In the genomic region with DNA sequence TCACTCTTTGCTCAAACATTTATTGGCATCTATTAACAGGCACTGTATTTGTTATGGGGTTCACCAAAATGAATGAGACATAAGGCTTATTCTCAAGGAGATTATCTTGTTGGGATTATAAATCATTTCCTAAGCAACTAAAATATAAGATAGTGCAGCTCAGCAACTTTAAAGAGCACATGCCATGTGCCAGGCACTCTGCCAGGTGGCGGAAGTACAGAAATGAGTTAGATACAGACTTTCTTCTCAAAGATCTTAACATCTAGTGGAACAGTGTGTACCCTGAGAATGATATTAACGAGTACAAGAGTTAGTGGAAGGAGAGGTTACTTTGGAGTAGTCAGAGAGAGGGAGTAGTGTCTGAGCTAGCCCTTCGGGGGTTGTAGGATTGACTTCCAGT, we compare ENCODE assay signal across 23 cellular contexts. TPM values are rescaled to one million over a fixed set of nuclear protein-coding genes. Genes with fewer than 3 reads are reported as not detected.
"Had no signal": no experiment of that assay in that cellular context is flagged by ENCODE, and none has a peak within 500 bp of the region (broad histone marks: within the 10 kb centered on the region; RNA-seq: fewer than 3 reads in every experiment).

No MANE protein-coding gene starts in this region.

- DNase-seq: activated CD4-positive, alpha-beta T cell treated with anti-CD3 and anti-CD28 coated beads, Interleukin-2, amount 50 U/mL, for 1 hour; activated naive CD8-positive, alpha-beta T cell treated with anti-CD3 and anti-CD28 coated beads, Interleukin-2, amount 10 ng/mL, durations not matched to agents 7 days and 5 days; anterior cingulate cortex; cortex of kidney; effector CD4-positive, alpha-beta T cell; heart right ventricle; immature natural killer cell; mesenchymal stem cell; naive thymus-derived CD4-positive, alpha-beta T cell; SK-N-SH; thyroid gland had no signal

- H3K27me3 Mint-ChIP-seq: activated naive CD8-positive, alpha-beta T cell treated with anti-CD3 and anti-CD28 coated beads, Interleukin-2, amount 10 ng/mL, durations not matched to agents 7 days and 5 days; central memory CD8-positive, alpha-beta T cell; naive thymus-derived CD4-positive, alpha-beta T cell had no signal

- H3K27ac Mint-ChIP-seq: activated naive CD8-positive, alpha-beta T cell treated with anti-CD3 and anti-CD28 coated beads, Interleukin-2, amount 10 ng/mL, durations not matched to agents 7 days and 5 days; neural progenitor cell had no signal

- ATAC-seq: esophagus mucosa; gastroesophageal sphincter; naive thymus-derived CD4-positive, alpha-beta T cell; right cardiac atrium had no signal

- H3K4me3 ChIP-seq: gastroesophageal sphincter, heart right ventricle, neural progenitor cell, prostate gland, skin epidermis, thyroid gland had no signal

- H3K9me3 Mint-ChIP-seq: activated naive CD8-positive, alpha-beta T cell treated with anti-CD3 and anti-CD28 coated beads, Interleukin-2, amount 10 ng/mL, durations not matched to agents 7 days and 5 days; central memory CD8-positive, alpha-beta T cell; immature natural killer cell; naive thymus-derived CD4-positive, alpha-beta T cell; neural progenitor cell had no signal

- H3K4me3 Mint-ChIP-seq: activated naive CD8-positive, alpha-beta T cell treated with anti-CD3 and anti-CD28 coated beads, Interleukin-2, amount 10 ng/mL, durations not matched to agents 7 days and 5 days; central memory CD8-positive, alpha-beta T cell; immature natural killer cell; naive thymus-derived CD4-positive, alpha-beta T cell; neural progenitor cell had no signal

- H3K4me1 Mint-ChIP-seq: activated naive CD8-positive, alpha-beta T cell treated with anti-CD3 and anti-CD28 coated beads, Interleukin-2, amount 10 ng/mL, durations not matched to agents 7 days and 5 days; central memory CD8-positive, alpha-beta T cell; immature natural killer cell; neural progenitor cell had no signal

RNA-seq across cellular contexts. Expression of a gene that starts 28.4 kb away (rescaled TPM):
- total RNA-seq: activated CD8-positive, alpha-beta memory T cell treated with anti-CD3 and anti-CD28 coated beads for 36 hours; activated naive CD8-positive, alpha-beta T cell treated with anti-CD3 and anti-CD28 coated beads, Interleukin-2, amount 10 ng/mL, durations not matched to agents 7 days and 5 days; esophagus mucosa; gastroesophageal sphincter; heart right ventricle; lower leg skin; mucosa of gallbladder; naive thymus-derived CD4-positive, alpha-beta T cell; osteoblast; right cardiac atrium; thyroid gland; ureter had no signal
